Comparison of ENCODE assay signal across 8 cellular contexts in genomic region chr17:67546578-67547527, GRCh38.
DNase-seq lines count a peak whose midpoint lies in the region; ATAC-seq and TF ChIP-seq lines count a peak whose summit lies in the region.

No MANE protein-coding gene starts in this region.

- DNase-seq in GM10266 (ENCODE audit: extremely low spot score): peak; percentile 74
- peak; percentile 57 for DNase-seq in fibroblast of peridontal ligament (ENCODE audit: extremely low read depth)
- peak; percentile 59 for DNase-seq in sciatic nerve (ENCODE audit: low spot score)
- DNase-seq in SHP77 (lab: John Stamatoyannopoulos, UW): no peak
- DNase-seq in occipital lobe (lab: John Stamatoyannopoulos, UW): no peak
- DNase-seq in T-helper 9 cell: no peak

- ATAC-seq in GM21526 (IDR thresholded peaks at IDR 0.05; ENCODE audit: low FRiP score, unreplicated experiment) (peak; percentile 89), HG03571 (IDR thresholded peaks at IDR 0.05; ENCODE audit: unreplicated experiment) (peak; percentile 89), sciatic nerve (peak; percentile 45)

- no peak for TF ChIP-seq CTCF in GM10266 (IDR thresholded peaks at IDR 0.05; ENCODE audit: control insufficient read depth, insufficient read depth, low read depth, missing control alignments)

- intact Hi-C loops in sciatic nerve (cut with DNase I): no loop called here

Comparison
In these comparisons a context has a peak if more than half of its experiments do, and no peak if none do; other contexts are left out.
1. DNase-seq: peak in GM10266 (single experiment), fibroblast of peridontal ligament (single experiment) and sciatic nerve (single experiment); none in SHP77 (0 of 2), occipital lobe (single experiment) and T-helper 9 cell (single experiment).
2. Peak in every context shown above with its lines, with median percentiles within 50 percentile points of each other: ATAC-seq.